ENCODE assay signal across 1 cellular context in genomic region chr16:17224859-17225258, GRCh38.
TF ChIP-seq lines count a peak whose summit lies in the region.

No MANE protein-coding gene starts in this region.

TF ChIP-seq in GM12878, 131 proteins besides CTCF, POLR2A, EP300 and RAD21 (continued from another document and continues in another):
- TF ChIP-seq CUX1 (IDR thresholded peaks at IDR 0.05; ENCODE audit: insufficient replicate concordance, low read depth, low read length), result no peak
- TF ChIP-seq IRF3 (IDR thresholded peaks at IDR 0.05), result no peak
- no peak for TF ChIP-seq CREM (IDR thresholded peaks at IDR 0.05; ENCODE audit: low read depth)
- TF ChIP-seq ESRRA (IDR thresholded peaks at IDR 0.05; ENCODE audit: low read length), result no peak
- no peak for TF ChIP-seq IRF5 (IDR thresholded peaks at IDR 0.05; ENCODE audit: borderline replicate concordance)
- TF ChIP-seq MLLT1 (IDR thresholded peaks at IDR 0.05), result no peak
- TF ChIP-seq PKNOX1 (IDR thresholded peaks at IDR 0.05), result no peak
- TF ChIP-seq KLF5 (IDR thresholded peaks at IDR 0.05; ENCODE audit: partially characterized antibody), result no peak
- TF ChIP-seq, protein P1, sequence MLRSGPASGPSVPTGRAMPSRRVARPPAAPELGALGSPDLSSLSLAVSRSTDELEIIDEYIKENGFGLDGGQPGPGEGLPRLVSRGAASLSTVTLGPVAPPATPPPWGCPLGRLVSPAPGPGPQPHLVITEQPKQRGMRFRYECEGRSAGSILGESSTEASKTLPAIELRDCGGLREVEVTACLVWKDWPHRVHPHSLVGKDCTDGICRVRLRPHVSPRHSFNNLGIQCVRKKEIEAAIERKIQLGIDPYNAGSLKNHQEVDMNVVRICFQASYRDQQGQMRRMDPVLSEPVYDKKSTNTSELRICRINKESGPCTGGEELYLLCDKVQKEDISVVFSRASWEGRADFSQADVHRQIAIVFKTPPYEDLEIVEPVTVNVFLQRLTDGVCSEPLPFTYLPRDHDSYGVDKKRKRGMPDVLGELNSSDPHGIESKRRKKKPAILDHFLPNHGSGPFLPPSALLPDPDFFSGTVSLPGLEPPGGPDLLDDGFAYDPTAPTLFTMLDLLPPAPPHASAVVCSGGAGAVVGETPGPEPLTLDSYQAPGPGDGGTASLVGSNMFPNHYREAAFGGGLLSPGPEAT (IDR thresholded peaks at IDR 0.05; ENCODE audit: low read depth), result no peak
- TF ChIP-seq NFIC (IDR thresholded peaks at IDR 0.05; ENCODE audit: low read depth, low read length), result 0 out of 2 replicates have a peak, but pooled peaks have one; percentile 23
- TF ChIP-seq DPF2 (IDR thresholded peaks at IDR 0.05), result no peak
- no peak for TF ChIP-seq NR2C1 (IDR thresholded peaks at IDR 0.05)
- TF ChIP-seq JUND (IDR thresholded peaks at IDR 0.05; ENCODE audit: low read depth, low read length), result no peak
- TF ChIP-seq BHLHE40 (IDR thresholded peaks at IDR 0.05; ENCODE audit: borderline replicate concordance in 1 of 2, low read depth in 2 of 2, low read length in 1 of 2), result no peak
- no peak for TF ChIP-seq ZNF217 (IDR thresholded peaks at IDR 0.05)
- TF ChIP-seq SMAD5 (IDR thresholded peaks at IDR 0.05; ENCODE audit: low read depth), result no peak
- TF ChIP-seq CBX3 (IDR thresholded peaks at IDR 0.05; ENCODE audit: borderline replicate concordance, low read depth), result no peak
- no peak for TF ChIP-seq SUPT20H (IDR thresholded peaks at IDR 0.05; ENCODE audit: borderline replicate concordance, control insufficient read depth, low read depth, low read length)
- TF ChIP-seq FOXK2 (IDR thresholded peaks at IDR 0.05), result no peak
- TF ChIP-seq NBN (IDR thresholded peaks at IDR 0.05), result peak; percentile 51; the same call in 1 of the 2 replicates
- no peak for TF ChIP-seq TCF12 (IDR thresholded peaks at IDR 0.05; ENCODE audit: low read depth, low read length)
- TF ChIP-seq STAT3 (IDR thresholded peaks at IDR 0.05; ENCODE audit: low read depth, low read length), result no peak
- peak; percentile 36 for TF ChIP-seq MEF2B (IDR thresholded peaks at IDR 0.05; ENCODE audit: partially characterized antibody, poor library complexity, severe bottlenecking)
- TF ChIP-seq MTA2 (IDR thresholded peaks at IDR 0.05; ENCODE audit: low read depth), result peak; percentile 57
- no peak for TF ChIP-seq ELK1 (IDR thresholded peaks at IDR 0.05; ENCODE audit: low read depth, low read length)
- TF ChIP-seq IRF4 (IDR thresholded peaks at IDR 0.05; ENCODE audit: low read depth, low read length), result no peak
- TF ChIP-seq, protein P2, sequence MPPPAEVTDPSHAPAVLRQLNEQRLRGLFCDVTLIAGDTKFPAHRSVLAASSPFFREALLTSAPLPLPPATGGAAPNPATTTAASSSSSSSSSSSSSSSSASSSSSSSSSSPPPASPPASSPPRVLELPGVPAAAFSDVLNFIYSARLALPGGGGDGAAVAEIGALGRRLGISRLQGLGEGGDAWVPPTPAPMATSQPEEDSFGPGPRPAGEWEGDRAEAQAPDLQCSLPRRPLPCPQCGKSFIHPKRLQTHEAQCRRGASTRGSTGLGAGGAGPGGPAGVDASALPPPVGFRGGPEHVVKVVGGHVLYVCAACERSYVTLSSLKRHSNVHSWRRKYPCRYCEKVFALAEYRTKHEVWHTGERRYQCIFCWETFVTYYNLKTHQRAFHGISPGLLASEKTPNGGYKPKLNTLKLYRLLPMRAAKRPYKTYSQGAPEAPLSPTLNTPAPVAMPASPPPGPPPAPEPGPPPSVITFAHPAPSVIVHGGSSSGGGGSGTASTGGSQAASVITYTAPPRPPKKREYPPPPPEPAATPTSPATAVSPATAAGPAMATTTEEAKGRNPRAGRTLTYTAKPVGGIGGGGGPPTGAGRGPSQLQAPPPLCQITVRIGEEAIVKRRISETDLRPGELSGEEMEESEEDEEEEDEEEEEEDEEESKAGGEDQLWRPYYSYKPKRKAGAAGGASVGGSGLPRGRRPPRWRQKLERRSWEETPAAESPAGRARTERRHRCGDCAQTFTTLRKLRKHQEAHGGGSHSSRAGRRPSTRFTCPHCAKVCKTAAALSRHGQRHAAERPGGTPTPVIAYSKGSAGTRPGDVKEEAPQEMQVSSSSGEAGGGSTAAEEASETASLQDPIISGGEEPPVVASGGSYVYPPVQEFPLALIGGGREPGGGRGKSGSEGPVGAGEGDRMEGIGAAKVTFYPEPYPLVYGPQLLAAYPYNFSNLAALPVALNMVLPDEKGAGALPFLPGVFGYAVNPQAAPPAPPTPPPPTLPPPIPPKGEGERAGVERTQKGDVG (CRISPR knock-in tag; IDR thresholded peaks at IDR 0.05), result no peak
- no peak for TF ChIP-seq SP1 (IDR thresholded peaks at IDR 0.05; ENCODE audit: low read depth, low read length)
- TF ChIP-seq ZSCAN29 (IDR thresholded peaks at IDR 0.05), result no peak
- peak; percentile 36; the same call in 1 of the 2 replicates for TF ChIP-seq NR2F1 (conservative IDR thresholded peaks at IDR 0.05)
- no peak for TF ChIP-seq MYC (IDR thresholded peaks at IDR 0.05; ENCODE audit: insufficient read depth, insufficient read length, insufficient replicate concordance, low read length, severe bottlenecking)
- TF ChIP-seq CHD1 (IDR thresholded peaks at IDR 0.05; ENCODE audit: low read depth, low read length), result no peak
- TF ChIP-seq POLR2AphosphoS2 (IDR thresholded peaks at IDR 0.05; ENCODE audit: low read depth, low read length), result no peak
- peak in 1 of 2 experiments; percentile 26; a peak in 1 of 4 replicates for TF ChIP-seq IKZF2 (IDR thresholded peaks at IDR 0.05)
- TF ChIP-seq MAX (IDR thresholded peaks at IDR 0.05; ENCODE audit: low read depth, low read length), result no peak
- TF ChIP-seq TCF3 (IDR thresholded peaks at IDR 0.05; ENCODE audit: borderline replicate concordance, insufficient read depth, low read depth, low read length), result no peak
- TF ChIP-seq PML (IDR thresholded peaks at IDR 0.05; ENCODE audit: low read length), result no peak
- TF ChIP-seq HDAC6 (IDR thresholded peaks at IDR 0.05; ENCODE audit: unreplicated experiment), result no peak
- no peak for TF ChIP-seq NRF1 (conservative IDR thresholded peaks at IDR 0.05; ENCODE audit: low read depth, low read length)
- no peak for TF ChIP-seq EZH2 (IDR thresholded peaks at IDR 0.05; ENCODE audit: borderline replicate concordance, control insufficient read depth, low read depth, low read length)
- no peak for TF ChIP-seq TARDBP (IDR thresholded peaks at IDR 0.05; ENCODE audit: borderline replicate concordance)
- TF ChIP-seq SUZ12 (IDR thresholded peaks at IDR 0.05; ENCODE audit: unreplicated experiment), result no peak
- no peak for TF ChIP-seq MXI1 (IDR thresholded peaks at IDR 0.05; ENCODE audit: low read depth, low read length)
- TF ChIP-seq HSF1 (IDR thresholded peaks at IDR 0.05; ENCODE audit: low read depth, low read length), result no peak
- no peak for TF ChIP-seq SPI1 (IDR thresholded peaks at IDR 0.05; ENCODE audit: borderline replicate concordance, insufficient read depth, low read depth, low read length)
- TF ChIP-seq PAX5 (IDR thresholded peaks at IDR 0.05; ENCODE audit: borderline replicate concordance, low read depth, low read length), result no peak
- no peak for TF ChIP-seq CBX5 (IDR thresholded peaks at IDR 0.05; ENCODE audit: low read depth)
- TF ChIP-seq KDM1A (IDR thresholded peaks at IDR 0.05; ENCODE audit: borderline replicate concordance), result no peak
- TF ChIP-seq RUNX3 (IDR thresholded peaks at IDR 0.05; ENCODE audit: low read length), result peak; percentile 54
